In the genomic region with DNA sequence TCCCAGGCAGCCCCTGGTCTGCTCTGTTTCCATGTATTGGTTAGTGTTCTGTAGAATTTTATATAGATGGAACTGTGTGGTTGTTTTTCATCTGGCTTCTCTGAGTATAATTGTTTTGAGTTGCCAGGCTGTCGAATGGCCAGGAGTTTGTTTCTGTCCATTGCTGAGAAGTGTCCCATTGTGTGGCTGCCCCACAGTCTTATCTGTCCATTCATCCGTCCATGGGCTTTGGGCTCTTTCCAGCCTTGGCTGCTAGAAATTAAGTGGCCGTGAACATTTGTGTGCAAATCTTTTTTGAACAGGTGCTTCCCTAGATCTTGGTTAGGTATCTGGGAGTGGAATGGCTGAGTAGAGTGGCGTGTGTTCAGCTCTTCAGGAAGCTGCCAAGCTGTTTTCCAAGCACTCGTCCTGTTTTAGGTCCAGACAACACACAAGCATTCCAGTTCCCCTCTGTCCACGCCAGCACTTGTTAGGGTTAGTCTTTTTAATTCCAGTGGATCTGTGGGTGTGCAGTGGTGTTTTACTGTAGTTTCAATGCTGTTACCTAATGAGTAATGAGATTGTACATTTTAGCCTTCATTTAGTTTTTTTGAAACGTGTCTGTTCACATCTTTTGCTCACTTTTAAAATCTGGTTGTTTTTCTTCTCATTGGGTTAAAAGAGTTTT, we compare ENCODE assay signal across 26 cellular contexts.
"Had no signal": no experiment of that assay in that cellular context is flagged by ENCODE, and none has a peak within 500 bp of the region (broad histone marks: within the 10 kb centered on the region; RNA-seq: fewer than 3 reads in every experiment).

No MANE protein-coding gene starts in this region.

- H3K9me3 Mint-ChIP-seq: activated naive CD8-positive, alpha-beta T cell treated with anti-CD3 and anti-CD28 coated beads, Interleukin-2, amount 50 U/mL, for 24 hours had no signal

- H3K4me3 ChIP-seq: body of pancreas, cardiac muscle cell, hepatocyte, left lung, lung, sigmoid colon, smooth muscle cell, tibial artery had no signal

- H3K27ac Mint-ChIP-seq: activated naive CD8-positive, alpha-beta T cell treated with anti-CD3 and anti-CD28 coated beads, Interleukin-2, amount 50 U/mL, for 24 hours; mesothelial cell of epicardium had no signal

- H3K4me3 Mint-ChIP-seq: activated naive CD8-positive, alpha-beta T cell treated with anti-CD3 and anti-CD28 coated beads, Interleukin-2, amount 50 U/mL, for 24 hours; mesothelial cell of epicardium; naive thymus-derived CD8-positive, alpha-beta T cell; WTC11 had no signal

- H2AFZ ChIP-seq: hepatocyte had no signal

- ATAC-seq: activated naive CD8-positive, alpha-beta T cell treated with anti-CD3 and anti-CD28 coated beads, Interleukin-2, amount 50 U/mL, for 24 hours; body of pancreas; foreskin keratinocyte; left lung; naive thymus-derived CD8-positive, alpha-beta T cell; WTC11 had no signal

- DNase-seq: activated CD4-positive, alpha-beta T cell treated with anti-CD3 and anti-CD28 coated beads for 4 hours; activated CD4-positive, alpha-beta T cell treated with anti-CD3 and anti-CD28 coated beads, Interleukin-2, amount 50 U/mL, for 48 hours; activated gamma-delta T cell treated with Interleukin-2 at 50 U/mL for 16 hours; activated naive CD8-positive, alpha-beta T cell treated with anti-CD3 and anti-CD28 coated beads, Interleukin-2, amount 50 U/mL, for 24 hours; activated T-cell treated with anti-CD3 and anti-CD28 coated beads, Interleukin-2, amount 50 U/mL, for 48 hours; body of pancreas; foreskin keratinocyte; kidney glomerular epithelial cell; left lung; naive thymus-derived CD8-positive, alpha-beta T cell; retina; stimulated activated CD4-positive, alpha-beta T cell treated with anti-CD3 and anti-CD28 coated beads, Interleukin-15, amount 100 ng/mL, for 24 hours; stimulated activated naive CD4-positive, alpha-beta T cell treated with Interleukin-2 at 50 U/mL for 16 hours; substantia nigra; T-helper 1 cell; T-helper 9 cell; tibial artery had no signal

- FAIRE-seq: endometrium had no signal

- H3K27me3 ChIP-seq: body of pancreas, cardiac muscle cell, foreskin keratinocyte, hepatocyte, left lung, sigmoid colon, tibial artery had no signal

- H3K9me3 ChIP-seq: body of pancreas, sigmoid colon had no signal

- H3K4me1 Mint-ChIP-seq: mesothelial cell of epicardium had no signal

- H3K4me2 ChIP-seq: hepatocyte, smooth muscle cell had no signal

- H3K27ac ChIP-seq: body of pancreas, cardiac muscle cell, foreskin keratinocyte, hepatocyte, left lung, sigmoid colon, tibial artery had no signal

- H3K27me3 Mint-ChIP-seq: activated naive CD8-positive, alpha-beta T cell treated with anti-CD3 and anti-CD28 coated beads, Interleukin-2, amount 50 U/mL, for 24 hours; naive thymus-derived CD8-positive, alpha-beta T cell; progenitor cell of endocrine pancreas had no signal

- H3K4me1 ChIP-seq: body of pancreas, left lung, tibial artery had no signal
